In genomic region chr4:153060191-153060590, GRCh38 we compare ENCODE assay signal across 17 cellular contexts.
DNase-seq lines count a peak whose midpoint lies in the region; ATAC-seq and TF ChIP-seq lines count a peak whose summit lies in the region.
"Had no signal": no experiment of that assay in that cellular context is flagged by ENCODE, and none has a peak within 500 bp of the region (broad histone marks: within the 10 kb centered on the region; RNA-seq: fewer than 3 reads in every experiment).

No MANE protein-coding gene starts in this region.

- peak; percentile 64 for DNase-seq in NCI-H2171 treated with DMSO at 0.1 percent for 48 hours (lab: John Stamatoyannopoulos, UW)
- DNase-seq in NCI-H2171 (lab: John Stamatoyannopoulos, UW): no peak
- peak; percentile 4 for DNase-seq in NCI-H69 (lab: John Stamatoyannopoulos, UW)
- peak; percentile 83 for DNase-seq in cerebellum (ENCODE audit: low spot score)
- no peak for DNase-seq in type B pancreatic cell (ENCODE audit: extremely low spot score, unreplicated experiment)
- DNase-seq in HuH-7.5 (ENCODE audit: low spot score): no peak
- DNase-seq in stimulated activated naive CD4-positive, alpha-beta T cell (lab: John Stamatoyannopoulos, UW): no peak
- DNase-seq: CD8-positive, alpha-beta T cell; DMS53; EL; H7; KG1; NCI-H1105; NCI-H2081 treated with DMSO at 0.1 percent for 48 hours; NCI-H774; OCI-M1 had no signal

- ATAC-seq in HG02981 (IDR thresholded peaks at IDR 0.05; ENCODE audit: unreplicated experiment): no peak
- ATAC-seq: CD8-positive, alpha-beta T cell had no signal

- peak overlapping the region; percentile 46 for H3K4me3 Mint-ChIP-seq in type B pancreatic cell
- H3K4me3 Mint-ChIP-seq: CD8-positive, alpha-beta T cell had no signal

- H3K27me3 Mint-ChIP-seq in type B pancreatic cell: peaks cover 3% of the 10 kb centered on the region

- H3K36me3 Mint-ChIP-seq in type B pancreatic cell: no peaks in the 10 kb centered on the region
- H3K36me3 Mint-ChIP-seq: CD8-positive, alpha-beta T cell had no signal

- H3K9me3 Mint-ChIP-seq in type B pancreatic cell: no peaks in the 10 kb centered on the region
- H3K9me3 Mint-ChIP-seq: CD8-positive, alpha-beta T cell had no signal

- peaks cover 4% of the 10 kb centered on the region for H3K4me1 Mint-ChIP-seq in type B pancreatic cell (ENCODE audit: unreplicated experiment)

- TF ChIP-seq CTCF in type B pancreatic cell (conservative IDR thresholded peaks at IDR 0.05): no peak

- peak overlapping the region; percentile 83 for H3K27ac Mint-ChIP-seq in type B pancreatic cell
- H3K27ac Mint-ChIP-seq: CD8-positive, alpha-beta T cell had no signal

Comparison
In these comparisons a context has a peak if more than half of its experiments do, and no peak if none do; other contexts are left out.
1. DNase-seq: peak in NCI-H2171 treated with DMSO at 0.1 percent for 48 hours (single experiment), NCI-H69 (single experiment) and cerebellum (single experiment); none in NCI-H2171 (single experiment), type B pancreatic cell (single experiment), HuH-7.5 (single experiment) and stimulated activated naive CD4-positive, alpha-beta T cell (0 of 6).